32 cellular contexts compared by ENCODE assay signal in the genomic region with DNA sequence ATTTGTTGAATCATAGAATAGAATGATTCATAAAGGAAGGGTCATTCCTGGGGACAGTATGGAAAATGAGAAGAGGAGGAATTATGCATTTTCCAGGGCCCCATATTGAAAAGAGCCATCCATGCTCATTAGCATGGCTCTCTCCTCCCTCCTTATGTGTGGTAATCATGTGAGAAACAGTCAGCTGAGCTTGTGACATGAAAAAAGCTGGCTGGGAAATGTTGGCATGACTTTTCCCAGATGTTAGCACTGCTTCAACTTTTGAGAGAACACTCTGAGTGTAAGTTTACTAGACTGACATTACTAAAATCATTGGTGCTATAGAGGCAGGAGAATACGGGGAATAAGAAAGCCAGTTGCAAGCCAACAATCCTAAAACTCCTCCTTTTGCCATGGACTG. TPM values are rescaled to one million over a fixed set of nuclear protein-coding genes. Genes with fewer than 3 reads are reported as not detected.
"Had no signal": no experiment of that assay in that cellular context is flagged by ENCODE, and none has a peak within 500 bp of the region (broad histone marks: within the 10 kb centered on the region; RNA-seq: fewer than 3 reads in every experiment).

No MANE protein-coding gene starts in this region.

- H3K36me3 ChIP-seq: adrenal gland, brain microvascular endothelial cell, breast epithelium, cardiac muscle cell had no signal

- DNase-seq: activated B cell treated with CpG ODN at 0.5 μM for 24 hours; activated CD4-positive, alpha-beta memory T cell treated with anti-CD3 and anti-CD28 coated beads for 36 hours; activated CD4-positive, alpha-beta T cell treated with anti-CD3 and anti-CD28 coated beads for 4 hours; activated CD4-positive, alpha-beta T cell treated with anti-CD3 and anti-CD28 coated beads, Interleukin-2, amount 10 ng/mL, durations not matched to agents 24 days and 14 days; activated CD4-positive, alpha-beta T cell treated with anti-CD3 and anti-CD28 coated beads, Interleukin-2, amount 50 U/mL, for 1 hour; activated CD4-positive, alpha-beta T cell treated with anti-CD3 and anti-CD28 coated beads, Interleukin-2, amount 50 U/mL, for 4 hours; activated CD4-positive, CD25-positive, alpha-beta regulatory T cell treated with anti-CD3 and anti-CD28 coated beads, Interleukin-2, amount 50 U/mL, for 72 hours; activated CD8-positive, alpha-beta memory T cell treated with anti-CD3 and anti-CD28 coated beads, Interleukin-2, amount 50 U/mL, for 4 hours; activated CD8-positive, alpha-beta T cell treated with anti-CD3 and anti-CD28 coated beads for 36 hours; activated effector memory CD4-positive, alpha-beta T cell treated with Interleukin-2 at 50 U/mL for 16 hours; activated gamma-delta T cell; activated naive CD4-positive, alpha-beta T cell treated with anti-CD3 and anti-CD28 coated beads, Interleukin-2, amount 10 ng/mL, durations not matched to agents 7 days and 5 days; activated naive CD4-positive, alpha-beta T cell treated with Interleukin-2 at 50 U/mL for 16 hours; activated naive CD8-positive, alpha-beta T cell treated with anti-CD3 and anti-CD28 coated beads, Interleukin-2, amount 10 ng/mL, durations not matched to agents 7 days and 5 days; activated naive CD8-positive, alpha-beta T cell treated with anti-CD3 and anti-CD28 coated beads, Interleukin-2, amount 50 U/mL, for 24 hours; activated T-cell treated with anti-CD3 and anti-CD28 coated beads for 4 hours; activated T-cell treated with anti-CD3 and anti-CD28 coated beads, Interleukin-2, amount 50 U/mL, for 24 hours; activated T-cell treated with anti-CD3 and anti-CD28 coated beads, Interleukin-2, amount 50 U/mL, for 48 hours; amniotic stem cell; aorta; body of pancreas; brain microvascular endothelial cell; caudate nucleus; T-helper 1 cell; T-helper 2 cell; T-helper 9 cell had no signal

- H3K4me3 ChIP-seq: adrenal gland, body of pancreas, breast epithelium, cardiac muscle cell had no signal

- H3K9me3 ChIP-seq: adrenal gland had no signal

- H3K27ac ChIP-seq: adrenal gland, body of pancreas, brain microvascular endothelial cell, breast epithelium, cardiac muscle cell, VCaP had no signal

- H3K4me1 ChIP-seq: adrenal gland, body of pancreas, breast epithelium had no signal

- H3K27me3 ChIP-seq: adrenal gland, body of pancreas had no signal

RNA-seq across cellular contexts. Expression of gene TRIM67, which starts 16.1 kb away (rescaled TPM):
- total RNA-seq: activated B cell treated with CpG ODN at 0.5 μM for 24 hours; activated CD4-positive, alpha-beta memory T cell treated with anti-CD3 and anti-CD28 coated beads for 36 hours; activated CD4-positive, alpha-beta T cell treated with anti-CD3 and anti-CD28 coated beads, Interleukin-2, amount 10 ng/mL, durations not matched to agents 24 days and 14 days; activated CD8-positive, alpha-beta memory T cell treated with anti-CD3 and anti-CD28 coated beads for 36 hours; activated CD8-positive, alpha-beta T cell treated with anti-CD3 and anti-CD28 coated beads for 36 hours; activated naive CD8-positive, alpha-beta T cell treated with anti-CD3 and anti-CD28 coated beads, Interleukin-2, amount 10 ng/mL, durations not matched to agents 7 days and 5 days; activated T-helper 2 cell treated with anti-CD3 and anti-CD28 coated beads, Interferon-gamma antibody, Interleukin-2, Interleukin-4, amounts not matched to agents 10 μg/mL and 5 μg/mL and 100 μg/mL, durations not matched to agents 14 hours and 24 hours and 36 hours; aorta; breast epithelium had no signal
